Comparison of ENCODE assay signal across 1 cellular context in the genomic region with DNA sequence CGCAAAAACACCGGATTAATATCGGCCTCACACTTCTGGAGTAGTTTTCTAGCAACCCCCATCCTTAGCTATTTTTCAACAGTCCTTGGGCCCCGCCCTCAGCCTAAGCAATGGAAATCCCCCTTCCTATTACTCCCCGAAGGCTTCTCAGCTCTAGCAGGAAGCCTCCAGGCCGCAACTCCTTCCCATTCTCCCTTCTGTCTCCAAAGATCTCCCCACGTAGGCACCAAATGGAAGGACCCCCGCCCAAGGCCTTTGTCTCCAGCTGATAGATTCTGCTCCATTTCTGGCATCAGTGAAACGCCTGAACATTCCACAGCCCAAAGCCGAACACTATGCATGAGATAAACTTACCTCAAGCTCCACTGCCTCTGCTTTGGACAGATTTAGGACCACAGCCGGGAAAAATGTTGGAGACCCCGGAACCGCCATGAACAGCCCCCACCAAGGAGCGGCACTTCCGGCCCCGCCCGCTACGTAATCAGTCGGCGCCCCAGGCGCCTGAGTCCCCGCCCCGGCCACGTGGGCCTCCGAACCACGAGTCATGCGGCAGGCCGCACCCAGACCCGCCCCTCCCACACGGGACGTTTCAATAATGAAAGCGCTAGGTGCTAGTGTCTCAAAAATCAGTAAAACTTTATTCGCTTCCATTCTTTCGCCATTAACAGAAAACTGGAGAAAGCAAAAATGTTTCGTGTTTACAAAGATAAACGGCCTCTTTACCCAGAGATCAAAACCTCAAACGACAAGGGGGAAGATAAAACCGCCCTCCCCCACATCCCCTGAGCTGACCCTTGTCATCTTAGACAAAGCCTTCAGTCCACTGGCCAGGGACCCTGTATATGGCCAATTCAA.
TF ChIP-seq lines count a peak whose summit lies in the region.

A gene (minus strand): TSS at position 468 of the 855 bp plus-strand sequence. CDS start 611 bp downstream, outside the sequence.

TF ChIP-seq in IMR-90, 13 proteins besides CTCF, POLR2A, EP300 and RAD21 (continued from another document):
- TF ChIP-seq, protein P1, sequence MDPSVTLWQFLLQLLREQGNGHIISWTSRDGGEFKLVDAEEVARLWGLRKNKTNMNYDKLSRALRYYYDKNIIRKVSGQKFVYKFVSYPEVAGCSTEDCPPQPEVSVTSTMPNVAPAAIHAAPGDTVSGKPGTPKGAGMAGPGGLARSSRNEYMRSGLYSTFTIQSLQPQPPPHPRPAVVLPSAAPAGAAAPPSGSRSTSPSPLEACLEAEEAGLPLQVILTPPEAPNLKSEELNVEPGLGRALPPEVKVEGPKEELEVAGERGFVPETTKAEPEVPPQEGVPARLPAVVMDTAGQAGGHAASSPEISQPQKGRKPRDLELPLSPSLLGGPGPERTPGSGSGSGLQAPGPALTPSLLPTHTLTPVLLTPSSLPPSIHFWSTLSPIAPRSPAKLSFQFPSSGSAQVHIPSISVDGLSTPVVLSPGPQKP (IDR thresholded peaks at IDR 0.05; ENCODE audit: borderline replicate concordance, low read depth, low read length) = peak; percentile 81; the same call in 1 of the 2 replicates
- TF ChIP-seq SMC3 (IDR thresholded peaks at IDR 0.05; ENCODE audit: low read depth, low read length) (no peak), RFX5 (IDR thresholded peaks at IDR 0.05; ENCODE audit: low read depth, low read length) (no peak), MAFK (IDR thresholded peaks at IDR 0.05; ENCODE audit: low read depth, low read length) (no peak), BHLHE40 (IDR thresholded peaks at IDR 0.05; ENCODE audit: low read depth, low read length) (0 out of 2 replicates have a peak, but pooled peaks have one; percentile 14)
- TF ChIP-seq, protein P2, sequence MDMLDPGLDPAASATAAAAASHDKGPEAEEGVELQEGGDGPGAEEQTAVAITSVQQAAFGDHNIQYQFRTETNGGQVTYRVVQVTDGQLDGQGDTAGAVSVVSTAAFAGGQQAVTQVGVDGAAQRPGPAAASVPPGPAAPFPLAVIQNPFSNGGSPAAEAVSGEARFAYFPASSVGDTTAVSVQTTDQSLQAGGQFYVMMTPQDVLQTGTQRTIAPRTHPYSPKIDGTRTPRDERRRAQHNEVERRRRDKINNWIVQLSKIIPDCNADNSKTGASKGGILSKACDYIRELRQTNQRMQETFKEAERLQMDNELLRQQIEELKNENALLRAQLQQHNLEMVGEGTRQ (IDR thresholded peaks at IDR 0.05; ENCODE audit: low read depth, low read length) = peak; percentile 97
